ENCODE assay signal across 1 cellular context in the genomic region with DNA sequence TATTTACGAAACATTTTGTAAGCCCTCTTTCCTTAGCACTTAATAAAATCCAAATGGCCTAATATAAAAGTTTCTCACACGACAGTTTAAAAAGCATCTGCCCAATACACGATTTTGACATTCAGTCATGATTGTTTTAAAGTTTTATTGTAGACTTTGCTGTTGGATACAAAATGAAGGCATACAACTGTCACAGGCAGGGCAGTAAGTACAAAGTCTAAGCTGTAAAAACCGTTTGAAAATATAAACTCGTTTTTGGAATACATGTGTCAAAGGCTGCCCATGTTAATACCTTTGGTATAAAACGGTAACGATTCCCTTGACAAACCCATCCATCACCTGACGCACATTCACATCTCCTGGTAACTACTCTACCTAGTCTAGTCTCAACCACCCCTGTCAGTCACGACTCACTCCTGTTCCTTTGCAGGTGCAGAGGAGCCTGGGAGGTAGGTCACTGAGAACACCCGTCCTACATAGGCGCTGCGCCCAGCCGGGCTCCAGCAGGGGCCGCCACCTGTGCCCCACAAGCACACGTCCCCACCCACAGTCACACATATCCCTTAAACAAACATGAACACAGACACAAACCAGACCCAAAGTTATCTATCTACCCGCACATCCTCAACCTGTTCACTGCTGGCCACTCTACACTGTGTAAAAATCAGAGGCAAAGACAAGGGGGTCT.
TF ChIP-seq lines count a peak whose summit lies in the region.

No MANE protein-coding gene starts in this region.

TF ChIP-seq in GM23338, 12 proteins besides CTCF, POLR2A, EP300 and RAD21:
- TF ChIP-seq EZH2phosphoT487 (IDR thresholded peaks at IDR 0.05; ENCODE audit: unreplicated experiment) (no peak), EZH2 (IDR thresholded peaks at IDR 0.05; ENCODE audit: low read depth, unreplicated experiment) (no peak), STAT1 (IDR thresholded peaks at IDR 0.05; ENCODE audit: unreplicated experiment) (no peak), ZNF114 (CRISPR knock-in tag; IDR thresholded peaks at IDR 0.05) (no peak), POLR2AphosphoS5 (IDR thresholded peaks at IDR 0.05; ENCODE audit: low read depth) (no peak), NANOG (IDR thresholded peaks at IDR 0.05; ENCODE audit: borderline replicate concordance) (no peak), CREB1 (CRISPR knock-in tag; IDR thresholded peaks at IDR 0.05; ENCODE audit: low read depth) (no peak), JUNB (IDR thresholded peaks at IDR 0.05; ENCODE audit: unreplicated experiment) (no peak)
- TF ChIP-seq, protein P1, sequence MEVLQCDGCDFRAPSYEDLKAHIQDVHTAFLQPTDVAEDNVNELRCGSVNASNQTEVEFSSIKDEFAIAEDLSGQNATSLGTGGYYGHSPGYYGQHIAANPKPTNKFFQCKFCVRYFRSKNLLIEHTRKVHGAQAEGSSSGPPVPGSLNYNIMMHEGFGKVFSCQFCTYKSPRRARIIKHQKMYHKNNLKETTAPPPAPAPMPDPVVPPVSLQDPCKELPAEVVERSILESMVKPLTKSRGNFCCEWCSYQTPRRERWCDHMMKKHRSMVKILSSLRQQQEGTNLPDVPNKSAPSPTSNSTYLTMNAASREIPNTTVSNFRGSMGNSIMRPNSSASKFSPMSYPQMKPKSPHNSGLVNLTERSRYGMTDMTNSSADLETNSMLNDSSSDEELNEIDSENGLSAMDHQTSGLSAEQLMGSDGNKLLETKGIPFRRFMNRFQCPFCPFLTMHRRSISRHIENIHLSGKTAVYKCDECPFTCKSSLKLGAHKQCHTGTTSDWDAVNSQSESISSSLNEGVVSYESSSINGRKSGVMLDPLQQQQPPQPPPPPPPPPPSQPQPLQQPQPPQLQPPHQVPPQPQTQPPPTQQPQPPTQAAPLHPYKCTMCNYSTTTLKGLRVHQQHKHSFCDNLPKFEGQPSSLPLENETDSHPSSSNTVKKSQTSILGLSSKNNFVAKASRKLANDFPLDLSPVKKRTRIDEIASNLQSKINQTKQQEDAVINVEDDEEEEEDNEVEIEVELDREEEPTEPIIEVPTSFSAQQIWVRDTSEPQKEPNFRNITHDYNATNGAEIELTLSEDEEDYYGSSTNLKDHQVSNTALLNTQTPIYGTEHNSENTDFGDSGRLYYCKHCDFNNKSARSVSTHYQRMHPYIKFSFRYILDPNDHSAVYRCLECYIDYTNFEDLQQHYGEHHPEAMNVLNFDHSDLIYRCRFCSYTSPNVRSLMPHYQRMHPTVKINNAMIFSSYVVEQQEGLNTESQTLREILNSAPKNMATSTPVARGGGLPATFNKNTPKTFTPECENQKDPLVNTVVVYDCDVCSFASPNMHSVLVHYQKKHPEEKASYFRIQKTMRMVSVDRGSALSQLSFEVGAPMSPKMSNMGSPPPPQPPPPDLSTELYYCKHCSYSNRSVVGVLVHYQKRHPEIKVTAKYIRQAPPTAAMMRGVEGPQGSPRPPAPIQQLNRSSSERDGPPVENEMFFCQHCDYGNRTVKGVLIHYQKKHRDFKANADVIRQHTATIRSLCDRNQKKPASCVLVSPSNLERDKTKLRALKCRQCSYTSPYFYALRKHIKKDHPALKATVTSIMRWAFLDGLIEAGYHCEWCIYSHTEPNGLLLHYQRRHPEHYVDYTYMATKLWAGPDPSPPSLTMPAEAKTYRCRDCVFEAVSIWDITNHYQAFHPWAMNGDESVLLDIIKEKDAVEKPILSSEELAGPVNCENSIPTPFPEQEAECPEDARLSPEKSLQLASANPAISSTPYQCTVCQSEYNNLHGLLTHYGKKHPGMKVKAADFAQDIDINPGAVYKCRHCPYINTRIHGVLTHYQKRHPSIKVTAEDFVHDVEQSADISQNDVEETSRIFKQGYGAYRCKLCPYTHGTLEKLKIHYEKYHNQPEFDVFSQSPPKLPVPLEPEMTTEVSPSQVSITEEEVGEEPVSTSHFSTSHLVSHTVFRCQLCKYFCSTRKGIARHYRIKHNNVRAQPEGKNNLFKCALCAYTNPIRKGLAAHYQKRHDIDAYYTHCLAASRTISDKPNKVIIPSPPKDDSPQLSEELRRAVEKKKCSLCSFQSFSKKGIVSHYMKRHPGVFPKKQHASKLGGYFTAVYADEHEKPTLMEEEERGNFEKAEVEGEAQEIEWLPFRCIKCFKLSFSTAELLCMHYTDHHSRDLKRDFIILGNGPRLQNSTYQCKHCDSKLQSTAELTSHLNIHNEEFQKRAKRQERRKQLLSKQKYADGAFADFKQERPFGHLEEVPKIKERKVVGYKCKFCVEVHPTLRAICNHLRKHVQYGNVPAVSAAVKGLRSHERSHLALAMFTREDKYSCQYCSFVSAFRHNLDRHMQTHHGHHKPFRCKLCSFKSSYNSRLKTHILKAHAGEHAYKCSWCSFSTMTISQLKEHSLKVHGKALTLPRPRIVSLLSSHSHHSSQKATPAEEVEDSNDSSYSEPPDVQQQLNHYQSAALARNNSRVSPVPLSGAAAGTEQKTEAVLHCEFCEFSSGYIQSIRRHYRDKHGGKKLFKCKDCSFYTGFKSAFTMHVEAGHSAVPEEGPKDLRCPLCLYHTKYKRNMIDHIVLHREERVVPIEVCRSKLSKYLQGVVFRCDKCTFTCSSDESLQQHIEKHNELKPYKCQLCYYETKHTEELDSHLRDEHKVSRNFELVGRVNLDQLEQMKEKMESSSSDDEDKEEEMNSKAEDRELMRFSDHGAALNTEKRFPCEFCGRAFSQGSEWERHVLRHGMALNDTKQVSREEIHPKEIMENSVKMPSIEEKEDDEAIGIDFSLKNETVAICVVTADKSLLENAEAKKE (CRISPR knock-in tag; IDR thresholded peaks at IDR 0.05) = no peak
- TF ChIP-seq, protein P2, sequence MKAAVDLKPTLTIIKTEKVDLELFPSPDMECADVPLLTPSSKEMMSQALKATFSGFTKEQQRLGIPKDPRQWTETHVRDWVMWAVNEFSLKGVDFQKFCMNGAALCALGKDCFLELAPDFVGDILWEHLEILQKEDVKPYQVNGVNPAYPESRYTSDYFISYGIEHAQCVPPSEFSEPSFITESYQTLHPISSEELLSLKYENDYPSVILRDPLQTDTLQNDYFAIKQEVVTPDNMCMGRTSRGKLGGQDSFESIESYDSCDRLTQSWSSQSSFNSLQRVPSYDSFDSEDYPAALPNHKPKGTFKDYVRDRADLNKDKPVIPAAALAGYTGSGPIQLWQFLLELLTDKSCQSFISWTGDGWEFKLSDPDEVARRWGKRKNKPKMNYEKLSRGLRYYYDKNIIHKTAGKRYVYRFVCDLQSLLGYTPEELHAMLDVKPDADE (IDR thresholded peaks at IDR 0.05) = no peak
- TF ChIP-seq, protein P3, sequence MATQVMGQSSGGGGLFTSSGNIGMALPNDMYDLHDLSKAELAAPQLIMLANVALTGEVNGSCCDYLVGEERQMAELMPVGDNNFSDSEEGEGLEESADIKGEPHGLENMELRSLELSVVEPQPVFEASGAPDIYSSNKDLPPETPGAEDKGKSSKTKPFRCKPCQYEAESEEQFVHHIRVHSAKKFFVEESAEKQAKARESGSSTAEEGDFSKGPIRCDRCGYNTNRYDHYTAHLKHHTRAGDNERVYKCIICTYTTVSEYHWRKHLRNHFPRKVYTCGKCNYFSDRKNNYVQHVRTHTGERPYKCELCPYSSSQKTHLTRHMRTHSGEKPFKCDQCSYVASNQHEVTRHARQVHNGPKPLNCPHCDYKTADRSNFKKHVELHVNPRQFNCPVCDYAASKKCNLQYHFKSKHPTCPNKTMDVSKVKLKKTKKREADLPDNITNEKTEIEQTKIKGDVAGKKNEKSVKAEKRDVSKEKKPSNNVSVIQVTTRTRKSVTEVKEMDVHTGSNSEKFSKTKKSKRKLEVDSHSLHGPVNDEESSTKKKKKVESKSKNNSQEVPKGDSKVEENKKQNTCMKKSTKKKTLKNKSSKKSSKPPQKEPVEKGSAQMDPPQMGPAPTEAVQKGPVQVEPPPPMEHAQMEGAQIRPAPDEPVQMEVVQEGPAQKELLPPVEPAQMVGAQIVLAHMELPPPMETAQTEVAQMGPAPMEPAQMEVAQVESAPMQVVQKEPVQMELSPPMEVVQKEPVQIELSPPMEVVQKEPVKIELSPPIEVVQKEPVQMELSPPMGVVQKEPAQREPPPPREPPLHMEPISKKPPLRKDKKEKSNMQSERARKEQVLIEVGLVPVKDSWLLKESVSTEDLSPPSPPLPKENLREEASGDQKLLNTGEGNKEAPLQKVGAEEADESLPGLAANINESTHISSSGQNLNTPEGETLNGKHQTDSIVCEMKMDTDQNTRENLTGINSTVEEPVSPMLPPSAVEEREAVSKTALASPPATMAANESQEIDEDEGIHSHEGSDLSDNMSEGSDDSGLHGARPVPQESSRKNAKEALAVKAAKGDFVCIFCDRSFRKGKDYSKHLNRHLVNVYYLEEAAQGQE (IDR thresholded peaks at IDR 0.05; ENCODE audit: unreplicated experiment) = no peak
